ENCODE assay signal across 1 cellular context in the genomic region with DNA sequence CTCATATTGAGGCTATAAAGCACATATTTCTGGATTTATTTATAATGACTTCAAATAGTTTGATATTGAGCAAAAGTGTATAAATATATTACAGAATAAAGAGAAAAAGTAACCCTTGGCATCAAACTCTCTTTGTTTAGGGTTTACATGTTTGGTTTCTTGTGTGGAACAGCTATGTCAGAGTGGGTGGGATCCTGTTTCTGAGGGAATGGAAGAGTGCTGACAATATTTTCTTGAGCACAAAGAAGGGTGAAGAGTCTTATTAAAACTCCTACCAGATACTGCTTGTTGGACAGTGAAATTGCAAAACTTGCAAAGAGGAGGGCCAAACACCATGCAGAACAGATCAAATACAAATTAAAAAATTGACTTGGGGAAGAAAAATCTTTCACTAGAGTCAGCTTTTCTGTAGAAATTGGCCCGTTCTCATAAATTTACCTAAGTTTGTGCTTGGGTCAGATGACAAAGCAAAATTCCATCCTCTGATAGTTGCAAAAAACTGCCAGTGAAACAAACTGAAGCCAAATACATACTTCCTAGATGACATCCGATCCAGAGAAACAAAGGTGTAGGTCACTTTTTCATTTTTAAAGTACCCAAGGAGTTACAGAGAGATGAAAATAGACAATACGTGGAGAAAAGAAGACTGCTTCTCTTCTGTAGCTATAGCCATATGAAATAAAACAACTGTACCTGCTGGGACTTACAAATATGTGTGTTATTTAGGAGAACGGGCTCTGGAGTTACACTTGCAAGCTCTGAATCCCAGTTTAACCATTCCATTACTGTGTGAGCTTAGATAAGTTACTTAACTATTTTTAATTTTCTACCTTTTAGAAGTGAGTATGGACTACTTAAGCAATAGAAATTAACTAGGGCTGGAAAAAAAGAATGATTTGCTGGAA.
TF ChIP-seq lines count a peak whose summit lies in the region.

No MANE protein-coding gene starts in this region.

TF ChIP-seq in HepG2, 621 proteins besides CTCF, POLR2A, EP300 and RAD21 (continued from another document):
- no peak for TF ChIP-seq ZMAT3 (CRISPR knock-in tag; conservative IDR thresholded peaks at IDR 0.05)
- no peak for TF ChIP-seq ZNF432 (CRISPR knock-in tag; IDR thresholded peaks at IDR 0.05; ENCODE audit: borderline replicate concordance)
- no peak for TF ChIP-seq MEIS2 (CRISPR knock-in tag; IDR thresholded peaks at IDR 0.05)
- TF ChIP-seq ZFP36L2 (CRISPR knock-in tag; IDR thresholded peaks at IDR 0.05) = no peak
- no peak for TF ChIP-seq ZNF451 (CRISPR knock-in tag; IDR thresholded peaks at IDR 0.05)
- TF ChIP-seq CREB1 (IDR thresholded peaks at IDR 0.05) = no peak
- no peak for TF ChIP-seq CREB1 (CRISPR knock-in tag; IDR thresholded peaks at IDR 0.05)
- no peak for TF ChIP-seq ZBTB7A (CRISPR knock-in tag; IDR thresholded peaks at IDR 0.05)
- no peak for TF ChIP-seq SPEN (CRISPR knock-in tag; IDR thresholded peaks at IDR 0.05; ENCODE audit: low read depth)
- TF ChIP-seq, protein P1, sequence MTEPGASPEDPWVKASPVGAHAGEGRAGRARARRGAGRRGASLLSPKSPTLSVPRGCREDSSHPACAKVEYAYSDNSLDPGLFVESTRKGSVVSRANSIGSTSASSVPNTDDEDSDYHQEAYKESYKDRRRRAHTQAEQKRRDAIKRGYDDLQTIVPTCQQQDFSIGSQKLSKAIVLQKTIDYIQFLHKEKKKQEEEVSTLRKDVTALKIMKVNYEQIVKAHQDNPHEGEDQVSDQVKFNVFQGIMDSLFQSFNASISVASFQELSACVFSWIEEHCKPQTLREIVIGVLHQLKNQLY (CRISPR knock-in tag; IDR thresholded peaks at IDR 0.05) = no peak
- no peak for TF ChIP-seq ZKSCAN8 (CRISPR knock-in tag; IDR thresholded peaks at IDR 0.05; ENCODE audit: borderline replicate concordance)
